Comparison of ENCODE assay signal across 1 cellular context in the genomic region with DNA sequence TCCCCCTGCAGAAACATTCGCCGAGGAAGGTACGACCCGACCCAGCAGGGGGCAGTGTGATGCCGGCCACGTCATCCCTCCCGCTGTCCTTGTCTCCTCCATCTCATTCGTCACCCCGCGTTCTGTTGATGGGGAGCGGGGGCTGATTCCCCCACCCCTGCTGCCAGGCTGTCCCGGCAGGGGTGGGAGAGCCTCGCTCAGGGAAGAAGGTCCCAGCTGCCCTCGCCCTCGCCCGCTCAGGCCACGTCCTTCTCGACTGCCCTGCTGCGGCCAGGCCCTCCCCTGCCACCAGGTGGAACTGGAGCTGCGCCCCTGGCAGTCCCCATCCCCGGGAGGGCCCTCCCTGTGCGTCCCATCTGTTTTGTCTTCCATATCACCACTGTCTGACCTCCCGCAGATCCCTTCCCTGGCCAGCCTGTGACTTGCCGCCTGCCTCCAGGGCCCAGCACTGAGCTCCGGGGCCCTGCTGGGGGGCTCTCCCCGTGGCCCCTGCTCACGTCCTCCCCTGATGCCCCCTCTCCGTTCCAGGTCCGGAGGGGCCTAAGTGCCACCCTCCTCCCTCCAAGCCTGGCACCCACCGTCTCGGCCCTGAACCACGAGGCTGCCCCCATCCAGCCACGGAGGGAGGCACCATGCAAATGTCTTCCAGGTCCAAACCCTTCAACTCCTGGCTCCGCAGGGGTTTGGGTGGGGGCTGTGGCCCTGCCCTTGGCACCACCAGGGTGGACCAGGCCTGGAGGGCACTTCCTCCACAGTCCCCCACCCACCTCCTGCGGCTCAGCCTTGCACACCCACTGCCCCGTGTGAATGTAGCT.
TF ChIP-seq lines count a peak whose summit lies in the region.

No MANE protein-coding gene starts in this region.

TF ChIP-seq in K562, 482 proteins besides CTCF, POLR2A, EP300 and RAD21 (continued from another document and continues in another):
- no peak for TF ChIP-seq PHF21A (IDR thresholded peaks at IDR 0.05; ENCODE audit: borderline replicate concordance, low read depth)
- TF ChIP-seq MAFG (tag; conservative IDR thresholded peaks at IDR 0.05): no peak
- TF ChIP-seq PRMT5 (CRISPR knock-in tag; IDR thresholded peaks at IDR 0.05): no peak
- TF ChIP-seq, protein P1, sequence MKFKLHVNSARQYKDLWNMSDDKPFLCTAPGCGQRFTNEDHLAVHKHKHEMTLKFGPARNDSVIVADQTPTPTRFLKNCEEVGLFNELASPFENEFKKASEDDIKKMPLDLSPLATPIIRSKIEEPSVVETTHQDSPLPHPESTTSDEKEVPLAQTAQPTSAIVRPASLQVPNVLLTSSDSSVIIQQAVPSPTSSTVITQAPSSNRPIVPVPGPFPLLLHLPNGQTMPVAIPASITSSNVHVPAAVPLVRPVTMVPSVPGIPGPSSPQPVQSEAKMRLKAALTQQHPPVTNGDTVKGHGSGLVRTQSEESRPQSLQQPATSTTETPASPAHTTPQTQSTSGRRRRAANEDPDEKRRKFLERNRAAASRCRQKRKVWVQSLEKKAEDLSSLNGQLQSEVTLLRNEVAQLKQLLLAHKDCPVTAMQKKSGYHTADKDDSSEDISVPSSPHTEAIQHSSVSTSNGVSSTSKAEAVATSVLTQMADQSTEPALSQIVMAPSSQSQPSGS (CRISPR knock-in tag; IDR thresholded peaks at IDR 0.05): peak; percentile 80; the same call in 1 of the 2 replicates
- TF ChIP-seq NR2C1 (IDR thresholded peaks at IDR 0.05): no peak
- no peak for TF ChIP-seq NR2C1 (tag; IDR thresholded peaks at IDR 0.05)
- no peak; the same call in 1 of the 2 replicates for TF ChIP-seq MTA1 (IDR thresholded peaks at IDR 0.05; ENCODE audit: borderline replicate concordance)
- TF ChIP-seq, protein P2, sequence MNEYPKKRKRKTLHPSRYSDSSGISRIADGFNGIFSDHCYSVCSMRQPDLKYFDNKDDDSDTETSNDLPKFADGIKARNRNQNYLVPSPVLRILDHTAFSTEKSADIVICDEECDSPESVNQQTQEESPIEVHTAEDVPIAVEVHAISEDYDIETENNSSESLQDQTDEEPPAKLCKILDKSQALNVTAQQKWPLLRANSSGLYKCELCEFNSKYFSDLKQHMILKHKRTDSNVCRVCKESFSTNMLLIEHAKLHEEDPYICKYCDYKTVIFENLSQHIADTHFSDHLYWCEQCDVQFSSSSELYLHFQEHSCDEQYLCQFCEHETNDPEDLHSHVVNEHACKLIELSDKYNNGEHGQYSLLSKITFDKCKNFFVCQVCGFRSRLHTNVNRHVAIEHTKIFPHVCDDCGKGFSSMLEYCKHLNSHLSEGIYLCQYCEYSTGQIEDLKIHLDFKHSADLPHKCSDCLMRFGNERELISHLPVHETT (CRISPR knock-in tag; conservative IDR thresholded peaks at IDR 0.05 in 1 of 2, IDR thresholded peaks at IDR 0.05 in 1 of 2): no peak
- TF ChIP-seq ZNF717 (CRISPR knock-in tag; IDR thresholded peaks at IDR 0.05): no peak
- TF ChIP-seq ZBTB7A (IDR thresholded peaks at IDR 0.05; ENCODE audit: borderline replicate concordance, control insufficient read depth, low read depth, low read length): peak; percentile 64; the same call in 1 of the 2 replicates
- TF ChIP-seq, protein P3, sequence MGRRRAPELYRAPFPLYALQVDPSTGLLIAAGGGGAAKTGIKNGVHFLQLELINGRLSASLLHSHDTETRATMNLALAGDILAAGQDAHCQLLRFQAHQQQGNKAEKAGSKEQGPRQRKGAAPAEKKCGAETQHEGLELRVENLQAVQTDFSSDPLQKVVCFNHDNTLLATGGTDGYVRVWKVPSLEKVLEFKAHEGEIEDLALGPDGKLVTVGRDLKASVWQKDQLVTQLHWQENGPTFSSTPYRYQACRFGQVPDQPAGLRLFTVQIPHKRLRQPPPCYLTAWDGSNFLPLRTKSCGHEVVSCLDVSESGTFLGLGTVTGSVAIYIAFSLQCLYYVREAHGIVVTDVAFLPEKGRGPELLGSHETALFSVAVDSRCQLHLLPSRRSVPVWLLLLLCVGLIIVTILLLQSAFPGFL (CRISPR knock-in tag; IDR thresholded peaks at IDR 0.05): no peak
- TF ChIP-seq MTA3 (IDR thresholded peaks at IDR 0.05; ENCODE audit: borderline replicate concordance): peak; percentile 89; the same call in 1 of the 2 replicates
- TF ChIP-seq KAT2B (IDR thresholded peaks at IDR 0.05; ENCODE audit: low read depth, low read length): no peak
- TF ChIP-seq RFX7 (CRISPR knock-in tag; IDR thresholded peaks at IDR 0.05): no peak
- TF ChIP-seq, protein P4, sequence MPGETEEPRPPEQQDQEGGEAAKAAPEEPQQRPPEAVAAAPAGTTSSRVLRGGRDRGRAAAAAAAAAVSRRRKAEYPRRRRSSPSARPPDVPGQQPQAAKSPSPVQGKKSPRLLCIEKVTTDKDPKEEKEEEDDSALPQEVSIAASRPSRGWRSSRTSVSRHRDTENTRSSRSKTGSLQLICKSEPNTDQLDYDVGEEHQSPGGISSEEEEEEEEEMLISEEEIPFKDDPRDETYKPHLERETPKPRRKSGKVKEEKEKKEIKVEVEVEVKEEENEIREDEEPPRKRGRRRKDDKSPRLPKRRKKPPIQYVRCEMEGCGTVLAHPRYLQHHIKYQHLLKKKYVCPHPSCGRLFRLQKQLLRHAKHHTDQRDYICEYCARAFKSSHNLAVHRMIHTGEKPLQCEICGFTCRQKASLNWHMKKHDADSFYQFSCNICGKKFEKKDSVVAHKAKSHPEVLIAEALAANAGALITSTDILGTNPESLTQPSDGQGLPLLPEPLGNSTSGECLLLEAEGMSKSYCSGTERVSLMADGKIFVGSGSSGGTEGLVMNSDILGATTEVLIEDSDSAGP (CRISPR knock-in tag; IDR thresholded peaks at IDR 0.05): peak; percentile 3; the same call in 1 of the 2 replicates
- TF ChIP-seq CBX1 (IDR thresholded peaks at IDR 0.05; ENCODE audit: low read depth): 0 out of 2 replicates have a peak, but pooled peaks have one; percentile 58
- TF ChIP-seq DIDO1 (tag; IDR thresholded peaks at IDR 0.05; ENCODE audit: low read depth): 0 out of 2 replicates have a peak, but pooled peaks have one; percentile 14
- TF ChIP-seq MCM5 (IDR thresholded peaks at IDR 0.05; ENCODE audit: low read depth): no peak
- no peak for TF ChIP-seq GATAD2B (IDR thresholded peaks at IDR 0.05; ENCODE audit: borderline replicate concordance)
- no peak for TF ChIP-seq MIER1 (IDR thresholded peaks at IDR 0.05; ENCODE audit: low read depth)
- TF ChIP-seq KLF16 (IDR thresholded peaks at IDR 0.05): no peak
- no peak for TF ChIP-seq ZNF76 (CRISPR knock-in tag; IDR thresholded peaks at IDR 0.05; ENCODE audit: borderline replicate concordance)
- TF ChIP-seq ZKSCAN3 (CRISPR knock-in tag; IDR thresholded peaks at IDR 0.05): no peak
- TF ChIP-seq, protein P5, sequence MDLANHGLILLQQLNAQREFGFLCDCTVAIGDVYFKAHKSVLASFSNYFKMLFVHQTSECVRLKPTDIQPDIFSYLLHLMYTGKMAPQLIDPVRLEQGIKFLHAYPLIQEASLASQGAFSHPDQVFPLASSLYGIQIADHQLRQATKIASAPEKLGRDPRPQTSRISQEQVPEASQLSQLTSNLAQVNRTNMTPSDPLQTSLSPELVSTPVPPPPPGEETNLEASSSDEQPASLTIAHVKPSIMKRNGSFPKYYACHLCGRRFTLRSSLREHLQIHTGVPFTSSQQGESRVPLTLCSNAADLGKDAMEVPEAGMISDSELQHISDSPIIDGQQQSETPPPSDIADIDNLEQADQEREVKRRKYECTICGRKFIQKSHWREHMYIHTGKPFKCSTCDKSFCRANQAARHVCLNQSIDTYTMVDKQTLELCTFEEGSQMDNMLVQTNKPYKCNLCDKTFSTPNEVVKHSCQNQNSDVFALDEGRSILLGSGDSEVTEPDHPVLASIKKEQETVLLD (IDR thresholded peaks at IDR 0.05): peak; percentile 45; the same call in 1 of the 2 replicates
- TF ChIP-seq ELF2 (CRISPR knock-in tag; IDR thresholded peaks at IDR 0.05): no peak
- TF ChIP-seq, protein P6, sequence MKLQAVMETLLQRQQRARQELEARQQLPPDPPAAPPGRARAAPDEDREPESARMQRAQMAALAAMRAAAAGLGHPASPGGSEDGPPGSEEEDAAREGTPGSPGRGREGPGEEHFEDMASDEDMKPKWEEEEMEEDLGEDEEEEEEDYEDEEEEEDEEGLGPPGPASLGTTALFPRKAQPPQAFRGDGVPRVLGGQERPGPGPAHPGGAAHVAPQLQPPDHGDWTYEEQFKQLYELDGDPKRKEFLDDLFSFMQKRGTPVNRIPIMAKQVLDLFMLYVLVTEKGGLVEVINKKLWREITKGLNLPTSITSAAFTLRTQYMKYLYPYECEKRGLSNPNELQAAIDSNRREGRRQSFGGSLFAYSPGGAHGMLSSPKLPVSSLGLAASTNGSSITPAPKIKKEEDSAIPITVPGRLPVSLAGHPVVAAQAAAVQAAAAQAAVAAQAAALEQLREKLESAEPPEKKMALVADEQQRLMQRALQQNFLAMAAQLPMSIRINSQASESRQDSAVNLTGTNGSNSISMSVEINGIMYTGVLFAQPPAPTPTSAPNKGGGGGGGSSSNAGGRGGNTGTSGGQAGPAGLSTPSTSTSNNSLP (IDR thresholded peaks at IDR 0.05; ENCODE audit: borderline replicate concordance, low read depth, low read length): no peak
- TF ChIP-seq MXI1 (IDR thresholded peaks at IDR 0.05; ENCODE audit: low read depth, low read length): no peak
- peak; percentile 22 for TF ChIP-seq PHF20 (IDR thresholded peaks at IDR 0.05; ENCODE audit: partially characterized antibody)
- TF ChIP-seq PRPF4 (IDR thresholded peaks at IDR 0.05; ENCODE audit: insufficient read depth, low read depth, low read length, poor library complexity, severe bottlenecking): no peak
- no peak for TF ChIP-seq ZNF384 (IDR thresholded peaks at IDR 0.05; ENCODE audit: low read depth, low read length)
- TF ChIP-seq BRCA1 (IDR thresholded peaks at IDR 0.05): no peak
- no peak for TF ChIP-seq BRCA1 (CRISPR knock-in tag; IDR thresholded peaks at IDR 0.05)
- TF ChIP-seq PCBP2 (IDR thresholded peaks at IDR 0.05; ENCODE audit: low read depth, low read length, poor library complexity, severe bottlenecking): no peak
- no peak for TF ChIP-seq ZNF197 (CRISPR knock-in tag; IDR thresholded peaks at IDR 0.05; ENCODE audit: low read depth)
- no peak for TF ChIP-seq TSC22D4 (tag; IDR thresholded peaks at IDR 0.05)
- TF ChIP-seq IRF2 (CRISPR knock-in tag; IDR thresholded peaks at IDR 0.05): no peak
- TF ChIP-seq, protein P7, sequence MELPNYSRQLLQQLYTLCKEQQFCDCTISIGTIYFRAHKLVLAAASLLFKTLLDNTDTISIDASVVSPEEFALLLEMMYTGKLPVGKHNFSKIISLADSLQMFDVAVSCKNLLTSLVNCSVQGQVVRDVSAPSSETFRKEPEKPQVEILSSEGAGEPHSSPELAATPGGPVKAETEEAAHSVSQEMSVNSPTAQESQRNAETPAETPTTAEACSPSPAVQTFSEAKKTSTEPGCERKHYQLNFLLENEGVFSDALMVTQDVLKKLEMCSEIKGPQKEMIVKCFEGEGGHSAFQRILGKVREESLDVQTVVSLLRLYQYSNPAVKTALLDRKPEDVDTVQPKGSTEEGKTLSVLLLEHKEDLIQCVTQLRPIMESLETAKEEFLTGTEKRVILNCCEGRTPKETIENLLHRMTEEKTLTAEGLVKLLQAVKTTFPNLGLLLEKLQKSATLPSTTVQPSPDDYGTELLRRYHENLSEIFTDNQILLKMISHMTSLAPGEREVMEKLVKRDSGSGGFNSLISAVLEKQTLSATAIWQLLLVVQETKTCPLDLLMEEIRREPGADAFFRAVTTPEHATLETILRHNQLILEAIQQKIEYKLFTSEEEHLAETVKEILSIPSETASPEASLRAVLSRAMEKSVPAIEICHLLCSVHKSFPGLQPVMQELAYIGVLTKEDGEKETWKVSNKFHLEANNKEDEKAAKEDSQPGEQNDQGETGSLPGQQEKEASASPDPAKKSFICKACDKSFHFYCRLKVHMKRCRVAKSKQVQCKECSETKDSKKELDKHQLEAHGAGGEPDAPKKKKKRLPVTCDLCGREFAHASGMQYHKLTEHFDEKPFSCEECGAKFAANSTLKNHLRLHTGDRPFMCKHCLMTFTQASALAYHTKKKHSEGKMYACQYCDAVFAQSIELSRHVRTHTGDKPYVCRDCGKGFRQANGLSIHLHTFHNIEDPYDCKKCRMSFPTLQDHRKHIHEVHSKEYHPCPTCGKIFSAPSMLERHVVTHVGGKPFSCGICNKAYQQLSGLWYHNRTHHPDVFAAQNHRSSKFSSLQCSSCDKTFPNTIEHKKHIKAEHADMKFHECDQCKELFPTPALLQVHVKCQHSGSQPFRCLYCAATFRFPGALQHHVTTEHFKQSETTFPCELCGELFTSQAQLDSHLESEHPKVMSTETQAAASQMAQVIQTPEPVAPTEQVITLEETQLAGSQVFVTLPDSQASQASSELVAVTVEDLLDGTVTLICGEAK (IDR thresholded peaks at IDR 0.05): no peak
- TF ChIP-seq, protein P7 (CRISPR knock-in tag; IDR thresholded peaks at IDR 0.05): no peak
- TF ChIP-seq ZNF24 (IDR thresholded peaks at IDR 0.05): no peak
- no peak for TF ChIP-seq FOXA3 (CRISPR knock-in tag; conservative IDR thresholded peaks at IDR 0.05 in 1 of 2, IDR thresholded peaks at IDR 0.05 in 1 of 2)
- TF ChIP-seq LARP7 (IDR thresholded peaks at IDR 0.05): no peak
- no peak for TF ChIP-seq ZNF212 (CRISPR knock-in tag; IDR thresholded peaks at IDR 0.05)
- TF ChIP-seq MYBL2 (IDR thresholded peaks at IDR 0.05; ENCODE audit: low read depth): no peak
- no peak for TF ChIP-seq MYBL2 (CRISPR knock-in tag; IDR thresholded peaks at IDR 0.05; ENCODE audit: borderline replicate concordance)
- no peak for TF ChIP-seq ZBED1 (IDR thresholded peaks at IDR 0.05)
